9 cellular contexts compared by ENCODE assay signal in genomic region chr5:154179846-154180710, GRCh38. TPM values are rescaled to one million over a fixed set of nuclear protein-coding genes. Genes with fewer than 3 reads are reported as not detected.
A peak's percentile ranks its signal among the peaks of the same experiment; 100 is the strongest.
DNase-seq lines count a peak whose midpoint lies in the region; ATAC-seq and TF ChIP-seq lines count a peak whose summit lies in the region.
"Had no signal": no experiment of that assay in that cellular context is flagged by ENCODE, and none has a peak within 500 bp of the region (broad histone marks: within the 10 kb centered on the region; RNA-seq: fewer than 3 reads in every experiment).

No MANE protein-coding gene starts in this region.

- TF ChIP-seq POLR2A in tibial nerve (IDR thresholded peaks at IDR 0.05) = no peak

- H2AFZ ChIP-seq in H9 (ENCODE audit: low read length) = no peak overlapping the region

- no peaks in the 10 kb centered on the region for H4K20me1 ChIP-seq in H9 (ENCODE audit: control insufficient read depth, insufficient read depth, insufficient read length)

- peak; percentile 83 for TF ChIP-seq CTCF in GM06990 (IDR thresholded peaks at IDR 0.05; ENCODE audit: insufficient read depth, low read length, poor library complexity, severe bottlenecking)
- peak; percentile 88 for TF ChIP-seq CTCF in H9 (conservative IDR thresholded peaks at IDR 0.05)
- peak; percentile 76 for TF ChIP-seq CTCF in LNCAP (IDR thresholded peaks at IDR 0.05)
- TF ChIP-seq CTCF in RWPE2 (IDR thresholded peaks at IDR 0.05; ENCODE audit: poor library complexity, severe bottlenecking) = peak; percentile 90
- peak; percentile 56 to 73 (median 65) for TF ChIP-seq CTCF in tibial nerve (IDR thresholded peaks at IDR 0.05)

- H3K4me1 Mint-ChIP-seq in H9 = peaks cover 15 to 32% of the 10 kb centered on the region in 2 experiments

- H3K4me2 ChIP-seq in H9 (ENCODE audit: insufficient read depth, insufficient read length, low read length) = no peak overlapping the region

- H3K79me2 ChIP-seq in H9 (ENCODE audit: insufficient read depth, low read length) = no peaks in the 10 kb centered on the region

- no peak overlapping the region for H4K91ac ChIP-seq in H9 (ENCODE audit: insufficient read length, low read depth, low read length)

- H3K4me3 ChIP-seq in GM06990 (replicated peaks; ENCODE audit: low read depth, low read length) = no peak overlapping the region
- H3K4me3 ChIP-seq in RWPE2 (ENCODE audit: severe bottlenecking) = no peak overlapping the region
- no peak overlapping the region for H3K4me3 ChIP-seq in tibial nerve

- H3K27ac Mint-ChIP-seq in H9 = no peak overlapping the region

- H3K9me3 Mint-ChIP-seq in H9 = no peaks in the 10 kb centered on the region

- DNase-seq in AG08395 (ENCODE audit: low spot score) (peak; percentile 76), GM06990 (ENCODE audit: extremely low read depth, insufficient read length) (no peak), H9 (peak; percentile 56), RWPE2 (ENCODE audit: low spot score) (no peak), left kidney (ENCODE audit: low read depth, low spot score) (peak; percentile 84), tibial nerve (ENCODE audit: low spot score in 2 of 2) (no peak)
- peak; percentile 38 for DNase-seq in central memory CD4-positive, alpha-beta T cell

- 0 out of 2 replicates have a peak, but pooled peaks cover 4% of the 10 kb centered on the region for H3K4me1 ChIP-seq in H9 (ENCODE audit: insufficient read depth, low read length)
- no peaks in the 10 kb centered on the region for H3K4me1 ChIP-seq in RWPE2 (ENCODE audit: insufficient read depth, poor library complexity, severe bottlenecking)
- H3K4me1 ChIP-seq in tibial nerve = peaks cover 0 to 5% (median 3%) of the 10 kb centered on the region in 4 donors

- no peak overlapping the region; a peak in 1 of 5 replicates for H3K4me3 Mint-ChIP-seq in H9
- H3K4me3 Mint-ChIP-seq: IgD-negative memory B cell had no signal

- ATAC-seq in RWPE2 (ENCODE audit: low read depth) = peak; percentile 86

- H3K23ac ChIP-seq in H9 (ENCODE audit: insufficient read length, low read depth, low read length) = no peak overlapping the region

- H3K9me3 ChIP-seq in H9 (ENCODE audit: control insufficient read depth, low read depth, low read length) (no peaks in the 10 kb centered on the region), RWPE2 (ENCODE audit: severe bottlenecking) (no peaks in the 10 kb centered on the region), tibial nerve (no peaks in the 10 kb centered on the region)

- H3K27me3 ChIP-seq in GM06990 (replicated peaks; ENCODE audit: control insufficient read depth, insufficient read depth, low read length) (no peaks in the 10 kb centered on the region), H9 (ENCODE audit: insufficient read depth, low read length) (no peaks in the 10 kb centered on the region), RWPE2 (ENCODE audit: insufficient read depth, poor library complexity, severe bottlenecking) (no peaks in the 10 kb centered on the region), tibial nerve (no peaks in the 10 kb centered on the region)

- H2BK5ac ChIP-seq in H9 (ENCODE audit: insufficient read length, low read length) = no peak overlapping the region

- no peak overlapping the region for H3T11ph ChIP-seq in H9 (ENCODE audit: low read length)

- H2BK12ac ChIP-seq in H9 (ENCODE audit: insufficient read length, low read depth, low read length) = no peak overlapping the region

- no peaks in the 10 kb centered on the region for H3K36me3 Mint-ChIP-seq in H9 (ENCODE audit: insufficient read depth in 1 of 3, low read depth in 3 of 3)

- no peak overlapping the region for H3K14ac ChIP-seq in H9 (ENCODE audit: insufficient read depth, low read length)

- no peaks in the 10 kb centered on the region for H3K79me1 ChIP-seq in H9 (ENCODE audit: insufficient read depth, low read depth, low read length, poor library complexity, severe bottlenecking)

- no peak overlapping the region for H3K4ac ChIP-seq in H9 (ENCODE audit: low read depth, low read length)

- H3K27me3 Mint-ChIP-seq in H9 (ENCODE audit: low read depth) = peaks cover 5% of the 10 kb centered on the region

- no peak overlapping the region for H4K8ac ChIP-seq in H9 (replicated peaks; ENCODE audit: insufficient read length, low read depth, low read length)

- no peak overlapping the region for H2BK120ac ChIP-seq in H9 (ENCODE audit: low read depth, low read length, poor library complexity, severe bottlenecking)

- H3K36me3 ChIP-seq in GM06990 (ENCODE audit: control insufficient read depth, insufficient read depth, low read length) (no peaks in the 10 kb centered on the region), RWPE2 (ENCODE audit: low read depth) (no peaks in the 10 kb centered on the region), tibial nerve (no peaks in the 10 kb centered on the region)

- TF ChIP-seq EP300 in tibial nerve (IDR thresholded peaks at IDR 0.05) = no peak

- H2AK5ac ChIP-seq in H9 (ENCODE audit: insufficient read length, low read length) = no peak overlapping the region

- no peak overlapping the region for H3K18ac ChIP-seq in H9 (ENCODE audit: insufficient read length, low read depth, low read length)

- no peak overlapping the region for H3K27ac ChIP-seq in H9 (ENCODE audit: insufficient read length, low read depth, low read length)
- no peak overlapping the region for H3K27ac ChIP-seq in RWPE2 (ENCODE audit: poor library complexity, severe bottlenecking)
- no peak overlapping the region for H3K27ac ChIP-seq in tibial nerve

- no CpG with 5 or more reads among the region's 13 CpGs for WGBS in H9 (ENCODE audit: extremely low coverage, insufficient read length, low lambda C conversion rate)
- WGBS in tibial nerve, 2 donors = 67 to 68% methylated on average over 13 of the region's 13 CpGs

- H2BK20ac ChIP-seq in H9 (ENCODE audit: low read depth, low read length, poor library complexity, severe bottlenecking) = no peak overlapping the region

- H3K56ac ChIP-seq in H9 (ENCODE audit: insufficient read length, low read depth, low read length) = no peak overlapping the region

- no peaks in the 10 kb centered on the region for H3K23me2 ChIP-seq in H9 (ENCODE audit: insufficient read length, low read depth, low read length, poor library complexity, severe bottlenecking)

- no peak overlapping the region for H4K5ac ChIP-seq in H9 (ENCODE audit: insufficient read length, low read depth, low read length)

- no peak overlapping the region for H3K9ac ChIP-seq in H9 (ENCODE audit: extremely low read depth, insufficient read length, low read length)

- no peak overlapping the region for H2BK15ac ChIP-seq in H9 (ENCODE audit: low read depth, low read length)

RNA-seq across cellular contexts. Expression of gene GALNT10, which starts 10.5 kb away (rescaled TPM):
- total RNA-seq in H9 (2021) (15.3 and 15.4 TPM in 2 replicates), tibial nerve (10 to 100 TPM; 24.1 to 41.2 (median 26.7) TPM)

Comparison
In these comparisons a context has a peak if more than half of its experiments do, and no peak if none do; other contexts are left out.
1. DNase-seq: peak in AG08395 (single experiment), H9 (single experiment), central memory CD4-positive, alpha-beta T cell (single experiment) and left kidney (single experiment); none in GM06990 (single experiment), RWPE2 (single experiment) and tibial nerve (0 of 2).
2. Peak in every context shown above with its lines, with median percentiles within 50 percentile points of each other: CTCF ChIP-seq.